ENCODE assay signal across 21 cellular contexts in the genomic region with DNA sequence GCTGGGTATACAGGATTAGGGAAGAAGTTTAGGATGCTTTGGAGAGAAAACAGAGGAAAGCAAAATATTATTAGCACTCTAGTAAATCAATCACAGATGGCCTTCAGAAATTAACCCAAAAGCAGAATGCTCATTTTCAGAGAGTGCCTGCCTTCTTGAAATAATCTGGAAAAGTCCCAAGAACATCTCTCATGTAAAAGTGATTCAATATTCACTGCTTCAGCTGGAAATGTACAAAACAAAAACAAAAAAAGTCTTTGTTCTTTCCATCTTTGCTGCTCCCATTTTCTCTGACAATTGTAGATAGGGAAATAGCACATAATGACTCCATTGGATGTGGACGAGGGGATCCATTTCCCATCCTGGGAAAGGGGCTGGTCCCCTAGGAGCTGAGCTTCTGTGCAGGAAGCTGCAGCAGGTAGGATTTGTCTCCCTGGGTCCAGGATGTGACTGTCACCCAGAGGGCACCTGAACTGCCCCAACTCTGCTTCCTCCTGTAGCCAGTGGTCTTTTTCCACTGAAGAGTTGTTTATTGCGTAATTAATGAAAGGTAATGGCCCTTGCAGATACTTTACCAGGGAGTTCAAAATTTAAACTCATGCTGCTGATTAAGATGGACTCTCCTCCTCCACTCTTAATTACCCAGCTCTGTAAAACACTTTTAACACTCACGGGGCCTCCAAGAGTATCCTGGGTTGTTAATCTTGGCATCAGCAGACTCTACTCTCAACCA. TPM values are rescaled to one million over a fixed set of nuclear protein-coding genes. Genes with fewer than 3 reads are reported as not detected.
DNase-seq lines count a peak whose midpoint lies in the region; ATAC-seq, FAIRE-seq and TF ChIP-seq lines count a peak whose summit lies in the region.
"Had no signal": no experiment of that assay in that cellular context is flagged by ENCODE, and none has a peak within 500 bp of the region (broad histone marks: within the 10 kb centered on the region; RNA-seq: fewer than 3 reads in every experiment).

No MANE protein-coding gene starts in this region.

- no peaks in the 10 kb centered on the region for H3K27me3 ChIP-seq in GM23338 (ENCODE audit: insufficient read depth)
- H3K27me3 ChIP-seq in K562 (ENCODE audit: control insufficient read depth in 2 of 2, insufficient read depth in 2 of 2, low read length in 2 of 2), result peaks cover 5 to 11% of the 10 kb centered on the region in 2 experiments; a peak in 4 of 5 replicates
- peaks cover 3% of the 10 kb centered on the region for H3K27me3 ChIP-seq in hepatocyte
- no peaks in the 10 kb centered on the region for H3K27me3 ChIP-seq in thyroid gland
- H3K27me3 ChIP-seq: BLaER1 treated with 17β-estradiol and CSF1 and Interleukin-3, amounts not matched to agents 10 nM and 100 nM had no signal

- DNase-seq in GM23338 (ENCODE audit: low spot score) (no peak), K562 (ENCODE audit: extremely low read depth in 1 of 4, low spot score in 3 of 4) (no peak), hepatocyte (ENCODE audit: low spot score) (no peak), nephron progenitor cell (no peak), thyroid gland (no peak), NCI-H82 treated with DMSO at 0.1 percent for 48 hours (lab: John Stamatoyannopoulos, UW; ENCODE audit: unreplicated experiment) (no peak), SKM-1 (lab: John Stamatoyannopoulos, UW; ENCODE audit: unreplicated experiment) (no peak)
- DNase-seq: CD8-positive, alpha-beta memory T cell; DMS53; H7; HFFc6; NCI-H1092 treated with DMSO at 0.1 percent for 48 hours; NCI-H146; NCI-H2081; NCI-H510A; NCI-H774; PC-9 had no signal

- no peak overlapping the region for H3K9ac ChIP-seq in K562 (ENCODE audit: insufficient read depth in 1 of 2, low read depth in 2 of 2, low read length in 2 of 2)
- H3K9ac ChIP-seq: BLaER1 treated with 17β-estradiol and CSF1 and Interleukin-3, amounts not matched to agents 10 nM and 100 nM had no signal

- in situ Hi-C loops in K562 (cut with MboI), result no loop called here

- TF ChIP-seq EP300 in K562 (IDR thresholded peaks at IDR 0.05; ENCODE audit: low read length), result no peak

- no peak overlapping the region for H3K4me2 ChIP-seq in GM23338
- H3K4me2 ChIP-seq in K562 (ENCODE audit: insufficient read depth, low read length), result no peak overlapping the region
- H3K4me2 ChIP-seq in hepatocyte, result no peak overlapping the region
- H3K4me2 ChIP-seq: BLaER1 treated with 17β-estradiol and CSF1 and Interleukin-3, amounts not matched to agents 10 nM and 100 nM; PC-9 had no signal

- peaks cover 11% of the 10 kb centered on the region for H3K4me1 Mint-ChIP-seq in GM23338
- H3K4me1 Mint-ChIP-seq in nephron progenitor cell, result peaks cover 59% of the 10 kb centered on the region
- H3K4me1 Mint-ChIP-seq: CD8-positive, alpha-beta memory T cell; IgD-negative memory B cell had no signal

- H3K9me3 Mint-ChIP-seq in GM23338 (no peaks in the 10 kb centered on the region), nephron progenitor cell (no peaks in the 10 kb centered on the region)
- H3K9me3 Mint-ChIP-seq: CD8-positive, alpha-beta memory T cell; HFFc6; IgD-negative memory B cell had no signal

- H3K27ac Mint-ChIP-seq in GM23338, result no peak overlapping the region
- H3K27ac Mint-ChIP-seq in nephron progenitor cell, result peak overlapping the region; percentile 64
- H3K27ac Mint-ChIP-seq: HFFc6, IgD-negative memory B cell had no signal

- no peak for TF ChIP-seq POLR2A in K562 (conservative IDR thresholded peaks at IDR 0.05)
- TF ChIP-seq POLR2A in thyroid gland (IDR thresholded peaks at IDR 0.05), result no peak

- H4K20me1 ChIP-seq in GM23338 (replicated peaks; ENCODE audit: insufficient read depth) (no peaks in the 10 kb centered on the region), K562 (replicated peaks; ENCODE audit: control insufficient read depth, insufficient read depth, low read length) (no peaks in the 10 kb centered on the region), hepatocyte (ENCODE audit: insufficient read depth, poor library complexity, severe bottlenecking) (no peaks in the 10 kb centered on the region)
- H4K20me1 ChIP-seq: BLaER1 treated with 17β-estradiol and CSF1 and Interleukin-3, amounts not matched to agents 10 nM and 100 nM had no signal

- H3K4me1 ChIP-seq in GM23338 (ENCODE audit: insufficient read depth) (no peaks in the 10 kb centered on the region), K562 (replicated peaks in 1 of 2; ENCODE audit: control insufficient read depth in 2 of 2, insufficient read depth in 2 of 2, low read length in 2 of 2) (no peaks in the 10 kb centered on the region), hepatocyte (ENCODE audit: insufficient read depth) (peaks cover 11% of the 10 kb centered on the region), thyroid gland (peaks cover 0 to 9% of the 10 kb centered on the region in 2 donors)
- H3K4me1 ChIP-seq: BLaER1 treated with 17β-estradiol and CSF1 and Interleukin-3, amounts not matched to agents 10 nM and 100 nM had no signal

- H3K9me1 ChIP-seq in K562 (ENCODE audit: control insufficient read depth, insufficient read depth, low read length), result no peaks in the 10 kb centered on the region

- H3K36me3 Mint-ChIP-seq in GM23338 (ENCODE audit: low read depth), result no peaks in the 10 kb centered on the region
- no peaks in the 10 kb centered on the region for H3K36me3 Mint-ChIP-seq in nephron progenitor cell (ENCODE audit: low read depth)
- H3K36me3 Mint-ChIP-seq: CD8-positive, alpha-beta memory T cell had no signal

- intact Hi-C loops in K562 (cut with micrococcal nuclease) (no loop called here), thyroid gland (cut with DNase I) (no loop called here)

- H3K36me3 ChIP-seq in GM23338 (ENCODE audit: insufficient read depth) (no peaks in the 10 kb centered on the region), K562 (ENCODE audit: control insufficient read depth, insufficient read depth, low read length) (no peaks in the 10 kb centered on the region), hepatocyte (replicated peaks; ENCODE audit: insufficient read depth, low read depth) (no peaks in the 10 kb centered on the region), thyroid gland (no peaks in the 10 kb centered on the region)
- H3K36me3 ChIP-seq: BLaER1 treated with 17β-estradiol and CSF1 and Interleukin-3, amounts not matched to agents 10 nM and 100 nM had no signal

- H3F3A ChIP-seq in GM23338 (replicated peaks; ENCODE audit: low read depth), result no peaks in the 10 kb centered on the region

- TF ChIP-seq CTCF in GM23338 (conservative IDR thresholded peaks at IDR 0.05; ENCODE audit: low read depth in 2 of 2) (no peak), K562 (IDR thresholded peaks at IDR 0.05 in 2 of 3, conservative IDR thresholded peaks at IDR 0.05 in 1 of 3; ENCODE audit: insufficient read depth in 2 of 3, low read depth in 1 of 3, low read length in 3 of 3) (no peak), hepatocyte (IDR thresholded peaks at IDR 0.05; ENCODE audit: poor library complexity) (no peak), nephron progenitor cell (IDR thresholded peaks at IDR 0.05) (no peak), thyroid gland (IDR thresholded peaks at IDR 0.05) (no peak)

- FAIRE-seq in K562 (lab: Jason Lieb, UNC), result no peak

- POLR2A ChIA-PET in K562 (lab: Yijun Ruan, JAX), result no interaction called here

- H3K9me3 ChIP-seq in K562 (replicated peaks; ENCODE audit: control insufficient read depth, insufficient read depth, low read depth, low read length) (no peaks in the 10 kb centered on the region), hepatocyte (ENCODE audit: low read depth) (no peaks in the 10 kb centered on the region), thyroid gland (no peaks in the 10 kb centered on the region)
- H3K9me3 ChIP-seq: BLaER1 treated with 17β-estradiol and CSF1 and Interleukin-3, amounts not matched to agents 10 nM and 100 nM had no signal

- H2AFZ ChIP-seq in GM23338, result 0 out of 2 replicates have a peak overlapping the region, but pooled peaks have one; percentile 69
- H2AFZ ChIP-seq in K562 (ENCODE audit: low read depth, low read length), result no peak overlapping the region
- no peak overlapping the region for H2AFZ ChIP-seq in hepatocyte
- H2AFZ ChIP-seq: PC-9 had no signal

- 0% methylated on average over 3 of the region's 3 CpGs for WGBS in K562 (ENCODE audit: insufficient coverage, low coverage, missing lambda C conversion rate)
- 65% methylated on average over 3 of the region's 3 CpGs for WGBS in hepatocyte (ENCODE audit: low lambda C conversion rate, missing lambda C conversion rate)
- WGBS in thyroid gland, 2 donors, result 73 to 84% methylated on average over 3 of the region's 3 CpGs

- no TSS peak for BruUV-seq in K562 (replicated peaks; lab: Mats Ljungman, UMichigan)

- H3K79me2 ChIP-seq in GM23338 (replicated peaks; ENCODE audit: insufficient read depth) (no peaks in the 10 kb centered on the region), K562 (ENCODE audit: control insufficient read depth, insufficient read depth, low read length) (no peaks in the 10 kb centered on the region), hepatocyte (no peaks in the 10 kb centered on the region)

- H3K27ac ChIP-seq in GM23338 (ENCODE audit: low read depth), result no peak overlapping the region
- no peak overlapping the region for H3K27ac ChIP-seq in K562 (ENCODE audit: extremely low read depth, low read depth, low read length)
- peak overlapping the region; percentile 44 for H3K27ac ChIP-seq in hepatocyte
- H3K27ac ChIP-seq in thyroid gland, result no peak overlapping the region
- H3K27ac ChIP-seq: BLaER1 treated with 17β-estradiol and CSF1 and Interleukin-3, amounts not matched to agents 10 nM and 100 nM; PC-9; RWPE1 had no signal

- ATAC-seq in GM23338, result no peak
- ATAC-seq in K562, result no peak
- no peak for ATAC-seq in HG03139 (IDR thresholded peaks at IDR 0.05; ENCODE audit: unreplicated experiment)

- TF ChIP-seq RAD21 in K562 (CRISPR knock-in tag; conservative IDR thresholded peaks at IDR 0.05 in 1 of 2, IDR thresholded peaks at IDR 0.05 in 1 of 2), result no peak

- H3K4me3 ChIP-seq in GM23338 (no peak overlapping the region), K562 (no peak overlapping the region), hepatocyte (no peak overlapping the region), thyroid gland (replicated peaks in 1 of 3) (no peak overlapping the region)
- H3K4me3 ChIP-seq: BLaER1 treated with 17β-estradiol and CSF1 and Interleukin-3, amounts not matched to agents 10 nM and 100 nM; PC-9 had no signal

- CTCF ChIA-PET in K562 (lab: Yijun Ruan, JAX; ENCODE audit: low intra/inter-chr PET ratio), result no interaction called here

- H3K4me3 Mint-ChIP-seq in GM23338 (no peak overlapping the region), nephron progenitor cell (no peak overlapping the region)
- H3K4me3 Mint-ChIP-seq: CD8-positive, alpha-beta memory T cell; HFFc6; IgD-negative memory B cell had no signal

- no peaks in the 10 kb centered on the region for H3K9me2 ChIP-seq in GM23338 (ENCODE audit: insufficient read depth)
- no peaks in the 10 kb centered on the region for H3K9me2 ChIP-seq in hepatocyte (replicated peaks; ENCODE audit: insufficient read depth)

- no peaks in the 10 kb centered on the region for H3K27me3 Mint-ChIP-seq in GM23338 (ENCODE audit: insufficient read depth, low read depth, poor library complexity)
- H3K27me3 Mint-ChIP-seq in nephron progenitor cell (ENCODE audit: low read depth, poor library complexity), result peaks cover 19% of the 10 kb centered on the region

RNA-seq across cellular contexts. Expression of gene SC5D, which starts 57.9 kb away (rescaled TPM):
- 118 and 138 TPM in 2 replicates for total RNA-seq in GM23338 (2014; rRNA removed; shearing (Covaris generic))
- polyA plus RNA-seq in GM23338 (2016; fragmentation: Nextera tagmentation; extraction: Ambion mirVana) (66.7 and 79.0 TPM in 2 replicates), K562 (2011; rRNA removed) (49.2 and 84.0 TPM in 2 replicates), K562 (2014; fragmentation: Illumina TruSeq; extraction: Trizol) (19.5 and 23.9 TPM in 2 replicates), K562 (2014; fragmentation: Nextera tagmentation; extraction: Ambion mirVana) (10 to 100 TPM; 17.4 to 20.3 TPM), K562 (2014; rRNA removed) (15.2 and 19.8 TPM in 2 replicates), hepatocyte (102 and 124 TPM in 2 replicates)
- total RNA-seq in K562 (2011; cell fraction: chromatin; rRNA removed; ENCODE audit: low replicate concordance), result 49.8 and 77.7 TPM in 2 replicates
- total RNA-seq in K562 (2011; cell fraction: nucleolus; rRNA removed), result 44.7 and 62.4 TPM in 2 replicates
- total RNA-seq in K562 (2011; cell fraction: nucleoplasm; rRNA removed), result 83.0 and 88.7 TPM in 2 replicates
- total RNA-seq in K562 (2014; rRNA removed) (7.6 and 9.9 TPM in 2 replicates), K562 (2014; rRNA removed; fragmentation: Illumina TruSeq; extraction: Trizol) (18.0 and 20.3 TPM in 2 replicates), K562 (2015; rRNA removed; fragmentation: Illumina TruSeq; extraction: Trizol) (14.7 and 16.1 TPM in 2 replicates), K562 (2021) (12.0 and 13.8 TPM in 2 replicates), hepatocyte (164 and 166 TPM in 2 replicates), thyroid gland (10 to 100 TPM; 37.2 to 68.9 (median 40.0) TPM)
- 15.9 and 24.3 TPM in 2 replicates for polyA plus RNA-seq in K562 (2011; cell fraction: cytosol; rRNA removed)
- polyA plus RNA-seq in K562 (2011; cell fraction: nucleus; rRNA removed), result 22.4 and 29.3 TPM in 2 replicates
- polyA plus RNA-seq in K562 (2012), result 17.8 and 51.5 TPM in 2 replicates
- polyA minus RNA-seq in K562 (2011; rRNA and poly(A)+ RNA removed), result 41.8 and 79.6 TPM in 2 replicates
- polyA minus RNA-seq in K562 (2011; cell fraction: cytosol; rRNA and poly(A)+ RNA removed), result 13.2 and 23.8 TPM in 2 replicates
- polyA minus RNA-seq in K562 (2011; cell fraction: nucleus; rRNA and poly(A)+ RNA removed), result 11.6 and 16.3 TPM in 2 replicates
